ENCODE assay signal across 37 cellular contexts in the genomic region with DNA sequence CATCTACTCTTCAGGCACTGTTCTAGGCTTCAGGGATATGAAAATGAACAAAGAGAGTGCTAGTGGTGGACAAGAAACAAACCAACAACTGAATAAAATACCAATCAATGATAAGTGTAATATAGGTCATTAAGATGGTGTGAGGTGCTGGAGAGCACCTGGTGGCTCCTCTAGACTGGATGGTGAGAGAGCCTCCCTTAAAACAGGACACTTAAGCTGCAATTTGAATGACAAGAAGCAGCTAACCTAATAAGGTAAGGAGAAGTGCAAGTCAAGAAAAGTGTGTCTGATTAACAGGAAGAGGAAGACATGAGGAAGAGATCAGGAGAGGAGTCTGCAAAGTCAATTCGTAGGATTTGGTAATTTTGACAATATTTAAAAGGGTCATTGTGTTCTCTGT. TPM values are rescaled to one million over a fixed set of nuclear protein-coding genes. Genes with fewer than 3 reads are reported as not detected.
"Had no signal": no experiment of that assay in that cellular context is flagged by ENCODE, and none has a peak within 500 bp of the region (broad histone marks: within the 10 kb centered on the region; RNA-seq: fewer than 3 reads in every experiment).

No MANE protein-coding gene starts in this region.

- H3K9me3 Mint-ChIP-seq: activated B cell treated with CpG ODN at 0.5 μM for 24 hours; activated CD4-positive, alpha-beta memory T cell treated with anti-CD3 and anti-CD28 coated beads, Interleukin-2, amount 10 ng/mL, durations not matched to agents 7 days and 5 days; activated CD4-positive, alpha-beta T cell treated with anti-CD3 and anti-CD28 coated beads, Interleukin-2, amount 10 ng/mL, durations not matched to agents 24 days and 14 days; activated naive CD4-positive, alpha-beta T cell treated with anti-CD3 and anti-CD28 coated beads, Interleukin-2, amount 10 ng/mL, durations not matched to agents 7 days and 5 days; activated naive CD4-positive, alpha-beta T cell treated with anti-CD3 and anti-CD28 coated beads, Interleukin-2, amount 50 U/mL, for 24 hours; activated naive CD8-positive, alpha-beta T cell treated with anti-CD3 and anti-CD28 coated beads, Interleukin-2, amount 10 ng/mL, durations not matched to agents 7 days and 5 days; activated T-helper 2 cell treated with anti-CD3 and anti-CD28 coated beads, Interferon-gamma antibody, Interleukin-2, Interleukin-4, amounts not matched to agents 10 μg/mL and 5 μg/mL and 100 μg/mL, durations not matched to agents 14 hours and 24 hours and 36 hours; central memory CD8-positive, alpha-beta T cell; T-helper 1 cell treated with Interleukin-12 subunit alpha and Interleukin-12 subunit beta and Interleukin-4 antibody, amounts not matched to agents 30 μg/mL and 1 μg/mL, for 36 hours; T-helper 2 cell treated with Interferon-gamma antibody and Interleukin-4, amounts not matched to agents 5 μg/mL and 100 μg/mL, for 36 hours had no signal

- H3K9me3 ChIP-seq: ascending aorta had no signal

- H3K27ac Mint-ChIP-seq: activated B cell treated with CpG ODN at 0.5 μM for 24 hours; activated CD4-positive, alpha-beta memory T cell treated with anti-CD3 and anti-CD28 coated beads, Interleukin-2, amount 10 ng/mL, durations not matched to agents 7 days and 5 days; activated CD4-positive, alpha-beta T cell treated with anti-CD3 and anti-CD28 coated beads, Interleukin-2, amount 10 ng/mL, durations not matched to agents 24 days and 14 days; activated CD8-positive, alpha-beta memory T cell treated with anti-CD3 and anti-CD28 coated beads, Interleukin-2, amount 10 ng/mL, durations not matched to agents 7 days and 5 days; activated CD8-positive, alpha-beta T cell treated with anti-CD3 and anti-CD28 coated beads, Interleukin-2, amount 10 ng/mL, durations not matched to agents 7 days and 5 days; activated naive CD4-positive, alpha-beta T cell treated with anti-CD3 and anti-CD28 coated beads, Interleukin-2, amount 10 ng/mL, durations not matched to agents 7 days and 5 days; activated naive CD4-positive, alpha-beta T cell treated with anti-CD3 and anti-CD28 coated beads, Interleukin-2, amount 50 U/mL, for 24 hours; activated naive CD8-positive, alpha-beta T cell; activated naive CD8-positive, alpha-beta T cell treated with anti-CD3 and anti-CD28 coated beads, Interleukin-2, amount 10 ng/mL, durations not matched to agents 7 days and 5 days; activated naive CD8-positive, alpha-beta T cell treated with anti-CD3 and anti-CD28 coated beads, Interleukin-2, amount 50 U/mL, for 24 hours; activated T-cell treated with anti-CD3 and anti-CD28 coated beads, Interleukin-2, amount 50 U/mL, for 24 hours; activated T-helper 2 cell treated with anti-CD3 and anti-CD28 coated beads, Interferon-gamma antibody, Interleukin-2, Interleukin-4, amounts not matched to agents 10 μg/mL and 5 μg/mL and 100 μg/mL, durations not matched to agents 14 hours and 24 hours and 36 hours; brain; T-helper 1 cell treated with Interleukin-12 subunit alpha and Interleukin-12 subunit beta and Interleukin-4 antibody, amounts not matched to agents 30 μg/mL and 1 μg/mL, for 36 hours; T-helper 2 cell treated with Interferon-gamma antibody and Interleukin-4, amounts not matched to agents 5 μg/mL and 100 μg/mL, for 36 hours had no signal

- DNase-seq: activated B cell treated with CpG ODN at 0.5 μM for 24 hours; activated CD4-positive, alpha-beta memory T cell treated with anti-CD3 and anti-CD28 coated beads, Interleukin-2, amount 10 ng/mL, durations not matched to agents 7 days and 5 days; activated CD4-positive, alpha-beta T cell treated with anti-CD3 and anti-CD28 coated beads for 4 hours; activated CD4-positive, alpha-beta T cell treated with anti-CD3 and anti-CD28 coated beads, Interleukin-2, amount 10 ng/mL, durations not matched to agents 24 days and 14 days; activated CD4-positive, alpha-beta T cell treated with anti-CD3 and anti-CD28 coated beads, Interleukin-2, amount 50 U/mL, for 1 hour; activated CD4-positive, alpha-beta T cell treated with anti-CD3 and anti-CD28 coated beads, Interleukin-2, amount 50 U/mL, for 48 hours; activated CD4-positive, CD25-positive, alpha-beta regulatory T cell treated with anti-CD3 and anti-CD28 coated beads, Interleukin-2, amount 50 U/mL, for 72 hours; activated CD8-positive, alpha-beta memory T cell treated with anti-CD3 and anti-CD28 coated beads for 24 hours; activated CD8-positive, alpha-beta memory T cell treated with anti-CD3 and anti-CD28 coated beads, Interleukin-2, amount 10 ng/mL, durations not matched to agents 7 days and 5 days; activated CD8-positive, alpha-beta memory T cell treated with anti-CD3 and anti-CD28 coated beads, Interleukin-2, amount 50 U/mL, for 48 hours; activated CD8-positive, alpha-beta T cell treated with anti-CD3 and anti-CD28 coated beads, Interleukin-2, amount 10 ng/mL, durations not matched to agents 7 days and 5 days; activated effector memory CD4-positive, alpha-beta T cell treated with Interleukin-2 at 50 U/mL for 16 hours; activated gamma-delta T cell; activated naive CD4-positive, alpha-beta T cell treated with anti-CD3 and anti-CD28 coated beads, Interleukin-2, amount 10 ng/mL, durations not matched to agents 7 days and 5 days; activated naive CD4-positive, alpha-beta T cell treated with Interleukin-2 at 50 U/mL for 16 hours; activated naive CD8-positive, alpha-beta T cell treated with anti-CD3 and anti-CD28 coated beads, Interleukin-2, amount 10 ng/mL, durations not matched to agents 7 days and 5 days; activated naive CD8-positive, alpha-beta T cell treated with anti-CD3 and anti-CD28 coated beads, Interleukin-2, amount 50 U/mL, for 24 hours; activated T-cell treated with anti-CD3 and anti-CD28 coated beads, Interleukin-2, amount 50 U/mL, for 24 hours; activated T-cell treated with anti-CD3 and anti-CD28 coated beads, Interleukin-2, amount 50 U/mL, for 48 hours; amygdala; anterior cingulate cortex; caudate nucleus; cerebellar nuclear complex; T-helper 1 cell; T-helper 2 cell; T-helper 9 cell; WERI-Rb-1 had no signal

- H3K4me3 ChIP-seq: ascending aorta, cardiac muscle cell had no signal

- H3K36me3 ChIP-seq: ascending aorta, cardiac muscle cell, WERI-Rb-1 had no signal

- H3K36me3 Mint-ChIP-seq: activated CD8-positive, alpha-beta memory T cell treated with anti-CD3 and anti-CD28 coated beads, Interleukin-2, amount 10 ng/mL, durations not matched to agents 7 days and 5 days; activated naive CD4-positive, alpha-beta T cell treated with anti-CD3 and anti-CD28 coated beads, Interleukin-2, amount 10 ng/mL, durations not matched to agents 7 days and 5 days; activated naive CD4-positive, alpha-beta T cell treated with anti-CD3 and anti-CD28 coated beads, Interleukin-2, amount 50 U/mL, for 24 hours; activated naive CD8-positive, alpha-beta T cell treated with anti-CD3 and anti-CD28 coated beads, Interleukin-2, amount 10 ng/mL, durations not matched to agents 7 days and 5 days had no signal

- H3K27me3 ChIP-seq: ascending aorta, cardiac muscle cell had no signal

- H3K4me1 Mint-ChIP-seq: activated B cell treated with CpG ODN at 0.5 μM for 24 hours; activated CD4-positive, alpha-beta memory T cell treated with anti-CD3 and anti-CD28 coated beads, Interleukin-2, amount 10 ng/mL, durations not matched to agents 7 days and 5 days; activated CD4-positive, alpha-beta T cell treated with anti-CD3 and anti-CD28 coated beads, Interleukin-2, amount 10 ng/mL, durations not matched to agents 24 days and 14 days; activated CD8-positive, alpha-beta memory T cell treated with anti-CD3 and anti-CD28 coated beads, Interleukin-2, amount 10 ng/mL, durations not matched to agents 7 days and 5 days; activated naive CD4-positive, alpha-beta T cell treated with anti-CD3 and anti-CD28 coated beads, Interleukin-2, amount 10 ng/mL, durations not matched to agents 7 days and 5 days; activated naive CD4-positive, alpha-beta T cell treated with anti-CD3 and anti-CD28 coated beads, Interleukin-2, amount 50 U/mL, for 24 hours; activated naive CD8-positive, alpha-beta T cell treated with anti-CD3 and anti-CD28 coated beads, Interleukin-2, amount 10 ng/mL, durations not matched to agents 7 days and 5 days; activated naive CD8-positive, alpha-beta T cell treated with anti-CD3 and anti-CD28 coated beads, Interleukin-2, amount 50 U/mL, for 24 hours had no signal

- ATAC-seq: activated CD8-positive, alpha-beta memory T cell treated with anti-CD3 and anti-CD28 coated beads, Interleukin-2, amount 10 ng/mL, durations not matched to agents 7 days and 5 days; activated CD8-positive, alpha-beta T cell treated with anti-CD3 and anti-CD28 coated beads, Interleukin-2, amount 10 ng/mL, durations not matched to agents 7 days and 5 days; activated naive CD8-positive, alpha-beta T cell treated with anti-CD3 and anti-CD28 coated beads, Interleukin-2, amount 50 U/mL, for 24 hours had no signal

- H3K4me3 Mint-ChIP-seq: activated B cell treated with CpG ODN at 0.5 μM for 24 hours; activated CD4-positive, alpha-beta memory T cell treated with anti-CD3 and anti-CD28 coated beads, Interleukin-2, amount 10 ng/mL, durations not matched to agents 7 days and 5 days; activated CD4-positive, alpha-beta T cell treated with anti-CD3 and anti-CD28 coated beads, Interleukin-2, amount 10 ng/mL, durations not matched to agents 24 days and 14 days; activated CD8-positive, alpha-beta memory T cell treated with anti-CD3 and anti-CD28 coated beads, Interleukin-2, amount 10 ng/mL, durations not matched to agents 7 days and 5 days; activated CD8-positive, alpha-beta T cell treated with anti-CD3 and anti-CD28 coated beads, Interleukin-2, amount 10 ng/mL, durations not matched to agents 7 days and 5 days; activated naive CD4-positive, alpha-beta T cell treated with anti-CD3 and anti-CD28 coated beads, Interleukin-2, amount 10 ng/mL, durations not matched to agents 7 days and 5 days; activated naive CD4-positive, alpha-beta T cell treated with anti-CD3 and anti-CD28 coated beads, Interleukin-2, amount 50 U/mL, for 24 hours; activated naive CD8-positive, alpha-beta T cell; activated naive CD8-positive, alpha-beta T cell treated with anti-CD3 and anti-CD28 coated beads, Interleukin-2, amount 10 ng/mL, durations not matched to agents 7 days and 5 days; activated naive CD8-positive, alpha-beta T cell treated with anti-CD3 and anti-CD28 coated beads, Interleukin-2, amount 50 U/mL, for 24 hours; activated T-cell treated with anti-CD3 and anti-CD28 coated beads, Interleukin-2, amount 50 U/mL, for 24 hours; brain; central memory CD8-positive, alpha-beta T cell; T-helper 1 cell treated with Interleukin-12 subunit alpha and Interleukin-12 subunit beta and Interleukin-4 antibody, amounts not matched to agents 30 μg/mL and 1 μg/mL, for 36 hours; T-helper 2 cell treated with Interferon-gamma antibody and Interleukin-4, amounts not matched to agents 5 μg/mL and 100 μg/mL, for 36 hours had no signal

- H3K4me1 ChIP-seq: ascending aorta had no signal

- H3K27me3 Mint-ChIP-seq: activated B cell treated with CpG ODN at 0.5 μM for 24 hours; activated CD4-positive, alpha-beta memory T cell treated with anti-CD3 and anti-CD28 coated beads, Interleukin-2, amount 10 ng/mL, durations not matched to agents 7 days and 5 days; activated CD4-positive, alpha-beta T cell treated with anti-CD3 and anti-CD28 coated beads, Interleukin-2, amount 10 ng/mL, durations not matched to agents 24 days and 14 days; activated CD8-positive, alpha-beta memory T cell treated with anti-CD3 and anti-CD28 coated beads, Interleukin-2, amount 10 ng/mL, durations not matched to agents 7 days and 5 days; activated naive CD4-positive, alpha-beta T cell treated with anti-CD3 and anti-CD28 coated beads, Interleukin-2, amount 10 ng/mL, durations not matched to agents 7 days and 5 days; activated naive CD8-positive, alpha-beta T cell treated with anti-CD3 and anti-CD28 coated beads, Interleukin-2, amount 50 U/mL, for 24 hours; activated T-cell treated with anti-CD3 and anti-CD28 coated beads, Interleukin-2, amount 50 U/mL, for 24 hours; brain; central memory CD8-positive, alpha-beta T cell had no signal

- H3K27ac ChIP-seq: ascending aorta, cardiac muscle cell, WERI-Rb-1 had no signal

RNA-seq across cellular contexts. Expression of a gene that starts 23.1 kb away (rescaled TPM):
- total RNA-seq: ascending aorta, bronchial epithelial cell had no signal
